Comparison of ENCODE assay signal across 10 cellular contexts in genomic region chr17:83155128-83156081, GRCh38.
DNase-seq lines count a peak whose midpoint lies in the region; ATAC-seq, FAIRE-seq and TF ChIP-seq lines count a peak whose summit lies in the region.
"Had no signal": no experiment of that assay in that cellular context is flagged by ENCODE, and none has a peak within 500 bp of the region (broad histone marks: within the 10 kb centered on the region; RNA-seq: fewer than 3 reads in every experiment).

No MANE protein-coding gene starts in this region.

- CTCF ChIA-PET in HepG2 (lab: Yijun Ruan, JAX; ENCODE audit: low intra/inter-chr PET ratio, low total read pairs), result no interaction called here

- TF ChIP-seq POLR2A in HepG2 (IDR thresholded peaks at IDR 0.05; ENCODE audit: insufficient read depth in 1 of 2, low read depth in 2 of 2, low read length in 2 of 2), result no peak
- no peak for TF ChIP-seq POLR2A in vagina (IDR thresholded peaks at IDR 0.05)

- WGBS in HepG2 (ENCODE audit: low lambda C conversion rate), result 70% methylated on average over 23 of the region's 31 CpGs

- H3K27ac ChIP-seq in left ventricle myocardium inferior (replicated peaks) (no peak overlapping the region), HepG2 (ENCODE audit: extremely low read length, insufficient read depth, low read length) (no peak overlapping the region), vagina (peak overlapping the region; percentile 85)

- ATAC-seq in Right ventricle myocardium inferior (peak; percentile 49), HepG2 (no peak), GM18909 (IDR thresholded peaks at IDR 0.05; ENCODE audit: poor library complexity, unreplicated experiment) (no peak)
- ATAC-seq: GM23338 had no signal

- H3K4me1 ChIP-seq in left ventricle myocardium inferior, result no peaks in the 10 kb centered on the region
- peaks cover 29% of the 10 kb centered on the region for H3K4me1 ChIP-seq in HepG2 (ENCODE audit: insufficient read depth, low read length)
- H3K4me1 ChIP-seq in vagina, result peaks cover 22% of the 10 kb centered on the region

- DNase-seq in Right ventricle myocardium inferior (ENCODE audit: missing footprints) (no peak), left ventricle myocardium inferior (no peak), astrocyte of the cerebellum (ENCODE audit: low read depth) (peak; percentile 53), HepG2 (ENCODE audit: low spot score) (no peak), vagina (ENCODE audit: extremely low spot score in 2 of 2) (peak; percentile 72 to 89), middle frontal gyrus (ENCODE audit: extremely low spot score, low spot score) (no peak), NCI-H1105 treated with DMSO at 0.1 percent for 48 hours (lab: John Stamatoyannopoulos, UW) (no peak)
- DNase-seq: NCI-H1436 had no signal

- H3K27me3 ChIP-seq in left ventricle myocardium inferior (ENCODE audit: low read depth) (peaks cover 9% of the 10 kb centered on the region), HepG2 (ENCODE audit: control insufficient read depth in 1 of 2, insufficient read depth in 2 of 2, low read length in 2 of 2) (peaks cover 4 to 27% of the 10 kb centered on the region in 2 experiments; a peak in 4 of 5 replicates), vagina (no peaks in the 10 kb centered on the region)

- no peak overlapping the region for H3K4me2 ChIP-seq in HepG2 (ENCODE audit: low read depth, low read length)
- H3K4me2 ChIP-seq: GM23338 had no signal

- TF ChIP-seq EP300 in HepG2 (IDR thresholded peaks at IDR 0.05; ENCODE audit: low read depth in 2 of 2, low read length in 2 of 2) (no peak), HepG2 (CRISPR knock-in tag; IDR thresholded peaks at IDR 0.05; ENCODE audit: borderline replicate concordance) (no peak)

- no peak overlapping the region for H3K4me3 ChIP-seq in left ventricle myocardium inferior
- no peak overlapping the region for H3K4me3 ChIP-seq in astrocyte of the cerebellum (ENCODE audit: low read depth, low read length)
- H3K4me3 ChIP-seq in HepG2 (replicated peaks in 1 of 3; ENCODE audit: insufficient read depth in 1 of 3, low read depth in 2 of 3, low read length in 3 of 3), result no peak overlapping the region
- H3K4me3 ChIP-seq in vagina, result no peak overlapping the region
- H3K4me3 ChIP-seq: GM23338 had no signal

- H4K20me1 ChIP-seq in HepG2 (ENCODE audit: insufficient read depth, low read length), result no peaks in the 10 kb centered on the region

- no peak overlapping the region for H2AFZ ChIP-seq in HepG2 (ENCODE audit: low read length)
- H2AFZ ChIP-seq: GM23338 had no signal

- POLR2A ChIA-PET in HepG2 (lab: Yijun Ruan, JAX), result no interaction called here

- TF ChIP-seq RAD21 in HepG2 (CRISPR knock-in tag; IDR thresholded peaks at IDR 0.05), result no peak

- TF ChIP-seq CTCF in left ventricle myocardium inferior (IDR thresholded peaks at IDR 0.05; ENCODE audit: borderline replicate concordance) (no peak), astrocyte of the cerebellum (IDR thresholded peaks at IDR 0.05; ENCODE audit: low read depth, low read length, missing control alignments) (no peak), HepG2 (CRISPR knock-in tag; IDR thresholded peaks at IDR 0.05) (no peak), vagina (IDR thresholded peaks at IDR 0.05) (no peak)

- no peak for FAIRE-seq in HepG2 (lab: Jason Lieb, UNC)

- in situ Hi-C loops in astrocyte of the cerebellum (cut with HindIII; ENCODE audit: low sequenced_read_pairs), result no loop called here
- in situ Hi-C loops in HepG2 (cut with HindIII; ENCODE audit: extremely low pct_ligation_motif_present, low pct_unique_long_range_greater_than_20kb), result no loop called here

- H3K9ac ChIP-seq in HepG2 (ENCODE audit: insufficient read depth, low read depth, low read length), result no peak overlapping the region

- BruUV-seq in HepG2 (replicated peaks; lab: Mats Ljungman, UMichigan), result no TSS peak

- intact Hi-C loops in Right ventricle myocardium inferior (cut with DNase I), result no loop called here
- intact Hi-C loops in left ventricle myocardium inferior (cut with micrococcal nuclease), result no loop called here
- intact Hi-C loops in HepG2 (cut with micrococcal nuclease; ENCODE audit: unreplicated experiment), result no loop called here
- intact Hi-C loops in vagina (cut with DNase I), result no loop called here

- no peaks in the 10 kb centered on the region for H3K9me3 ChIP-seq in left ventricle myocardium inferior (replicated peaks)
- no peaks in the 10 kb centered on the region for H3K9me3 ChIP-seq in HepG2 (ENCODE audit: low read length)
- no peaks in the 10 kb centered on the region for H3K9me3 ChIP-seq in vagina

- H3K79me2 ChIP-seq in HepG2 (ENCODE audit: insufficient read depth, low read length), result no peaks in the 10 kb centered on the region

- no peaks in the 10 kb centered on the region for H3K36me3 ChIP-seq in left ventricle myocardium inferior
- no peaks in the 10 kb centered on the region for H3K36me3 ChIP-seq in HepG2 (replicated peaks in 1 of 2; ENCODE audit: control insufficient read depth in 1 of 2, insufficient read depth in 2 of 2, low read length in 2 of 2)
- H3K36me3 ChIP-seq in vagina, result no peaks in the 10 kb centered on the region

TF ChIP-seq in HepG2, 621 proteins besides CTCF, POLR2A, EP300 and RAD21:
- TF ChIP-seq HOXA7 (CRISPR knock-in tag; IDR thresholded peaks at IDR 0.05), result no peak
- no peak for TF ChIP-seq TFDP1 (CRISPR knock-in tag; IDR thresholded peaks at IDR 0.05; ENCODE audit: borderline replicate concordance)
- 0 out of 2 replicates have a peak, but pooled peaks have one; percentile 40 for TF ChIP-seq ZBTB33 (CRISPR knock-in tag; IDR thresholded peaks at IDR 0.05)
- no peak for TF ChIP-seq NR2F1 (CRISPR knock-in tag; IDR thresholded peaks at IDR 0.05)
- TF ChIP-seq ZBTB44 (CRISPR knock-in tag; IDR thresholded peaks at IDR 0.05), result no peak
- TF ChIP-seq HNRNPLL (IDR thresholded peaks at IDR 0.05; ENCODE audit: low read depth, low read length, poor library complexity, severe bottlenecking), result peak; percentile 18
- no peak for TF ChIP-seq ZBTB3 (CRISPR knock-in tag; IDR thresholded peaks at IDR 0.05; ENCODE audit: borderline replicate concordance, low read depth)
- TF ChIP-seq SALL1 (CRISPR knock-in tag; IDR thresholded peaks at IDR 0.05), result no peak
- TF ChIP-seq ZNF775 (CRISPR knock-in tag; IDR thresholded peaks at IDR 0.05; ENCODE audit: borderline replicate concordance), result no peak
- TF ChIP-seq ZNF263 (CRISPR knock-in tag; IDR thresholded peaks at IDR 0.05), result no peak
- no peak for TF ChIP-seq ZNF614 (CRISPR knock-in tag; IDR thresholded peaks at IDR 0.05; ENCODE audit: borderline replicate concordance)
- TF ChIP-seq ZNF547 (CRISPR knock-in tag; IDR thresholded peaks at IDR 0.05), result no peak
TF ChIP-seq in HepG2: peak in this region for 2.

Comparison
In these comparisons a context has a peak if more than half of its experiments do, and no peak if none do; other contexts are left out.
1. DNase-seq: peak in astrocyte of the cerebellum (single experiment) and vagina (2 of 2); none in Right ventricle myocardium inferior (single experiment), left ventricle myocardium inferior (single experiment), HepG2 (single experiment), middle frontal gyrus (single experiment) and NCI-H1105 treated with DMSO at 0.1 percent for 48 hours (single experiment).